Comparison of ENCODE assay signal across 7 cellular contexts in the genomic region with DNA sequence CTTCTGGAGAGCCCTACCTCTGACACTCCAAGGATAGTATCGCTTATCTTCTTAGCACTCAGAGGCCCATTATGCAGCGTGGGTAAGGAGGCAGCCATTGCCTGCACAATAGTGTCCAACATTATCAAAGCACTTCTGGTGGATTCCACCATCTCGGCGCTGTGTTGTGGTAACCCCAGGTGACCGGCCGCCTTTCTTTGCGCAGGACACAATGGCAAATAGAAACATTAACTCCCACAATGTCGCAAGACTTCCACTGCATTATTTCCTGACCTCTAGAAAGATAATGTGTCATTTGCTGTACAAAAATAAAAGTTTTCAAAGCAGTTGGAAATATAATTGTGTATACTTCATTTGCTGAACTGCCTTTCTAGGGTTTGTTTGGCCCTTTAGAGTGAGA.
"Had no signal": no experiment of that assay in that cellular context is flagged by ENCODE, and none has a peak within 500 bp of the region (broad histone marks: within the 10 kb centered on the region; RNA-seq: fewer than 3 reads in every experiment).

No MANE protein-coding gene starts in this region.

- H3K36me3 Mint-ChIP-seq: IgD-negative memory B cell had no signal

- H3K4me1 Mint-ChIP-seq: GM23338, IgD-negative memory B cell had no signal

- H3K27me3 Mint-ChIP-seq: IgD-negative memory B cell had no signal

- ATAC-seq: GM23338 had no signal

- H3K27ac Mint-ChIP-seq: GM23338, H9, IgD-negative memory B cell had no signal

- H3K4me3 ChIP-seq: GM23338 had no signal

- H3K9me3 Mint-ChIP-seq: GM23338, H9 had no signal

- H3K4me2 ChIP-seq: GM23338 had no signal

- FAIRE-seq: H1, H54, HTR-8/SVneo had no signal

- H2AFZ ChIP-seq: GM23338 had no signal

- H3K4me3 Mint-ChIP-seq: GM23338, H9, IgD-negative memory B cell had no signal

- DNase-seq: H9, HCEC 1CT had no signal
